Comparison of ENCODE assay signal across 8 cellular contexts in the genomic region with DNA sequence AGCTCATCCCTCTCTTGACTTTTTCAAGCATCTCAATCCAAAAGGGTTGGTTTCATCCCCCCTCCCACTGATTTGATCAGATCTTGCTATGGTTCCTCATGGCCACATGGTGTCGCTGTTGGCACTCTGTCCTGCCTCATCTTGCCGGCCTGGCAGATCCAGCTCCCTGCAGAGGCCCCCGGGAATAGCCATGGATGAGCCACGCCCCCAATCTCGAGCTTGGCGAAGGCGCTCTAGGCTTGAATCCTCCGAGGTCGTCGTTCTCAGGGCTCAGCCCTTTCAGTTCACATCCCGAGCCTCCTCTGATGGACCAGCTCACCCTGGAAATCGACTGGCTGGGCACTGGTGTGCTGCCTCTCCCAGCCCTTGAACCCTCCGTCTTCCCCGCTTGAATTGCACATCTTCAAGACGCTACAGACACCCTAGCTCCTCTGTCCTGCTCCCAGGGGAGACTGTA.
DNase-seq lines count a peak whose midpoint lies in the region; ATAC-seq and TF ChIP-seq lines count a peak whose summit lies in the region.

No MANE protein-coding gene starts in this region.

- POLR2A ChIA-PET in AG04450 (lab: Yijun Ruan, JAX), result no interaction called here

- no peaks in the 10 kb centered on the region for H3K27me3 ChIP-seq in AG04450 (ENCODE audit: control insufficient read depth, insufficient read depth, low read length)

- no peaks in the 10 kb centered on the region for H3K36me3 Mint-ChIP-seq in memory B cell

- H3K27ac ChIP-seq in AG04450 (ENCODE audit: low read depth, low read length), result no peak overlapping the region
- no peak overlapping the region for H3K27ac ChIP-seq in substantia nigra (ENCODE audit: low read depth, low read length, poor library complexity, severe bottlenecking)

- no peak overlapping the region for H3K27ac Mint-ChIP-seq in memory B cell

- no peaks in the 10 kb centered on the region for H3K9me3 Mint-ChIP-seq in memory B cell

- TF ChIP-seq CTCF in AG04450 (IDR thresholded peaks at IDR 0.05; ENCODE audit: low read depth, low read length), result peak; percentile 34
- TF ChIP-seq CTCF in GM12875 (IDR thresholded peaks at IDR 0.05; ENCODE audit: borderline replicate concordance, insufficient read depth, low read depth, low read length), result peak; percentile 80
- TF ChIP-seq CTCF in epithelial cell of esophagus (IDR thresholded peaks at IDR 0.05; ENCODE audit: insufficient read depth, low read depth, low read length, missing control alignments), result peak; percentile 42

- H3K4me3 ChIP-seq in AG04450 (ENCODE audit: low read depth, low read length) (no peak overlapping the region), GM12875 (ENCODE audit: low read depth, low read length) (no peak overlapping the region), epithelial cell of esophagus (ENCODE audit: low read length) (no peak overlapping the region)

- peaks cover 2% of the 10 kb centered on the region for H3K4me1 Mint-ChIP-seq in memory B cell

- H3K27me3 Mint-ChIP-seq in memory B cell, result peaks cover 6% of the 10 kb centered on the region

- peaks cover 13% of the 10 kb centered on the region for H3K9me3 ChIP-seq in AG04450 (ENCODE audit: control insufficient read depth, insufficient read depth, low read length)

- ATAC-seq in memory B cell (ENCODE audit: low read depth) (no peak), HG02840 (IDR thresholded peaks at IDR 0.05; ENCODE audit: low FRiP score, unreplicated experiment) (no peak)

- DNase-seq in AG04450 (ENCODE audit: low read depth, low spot score), result no peak
- peak; percentile 76 for DNase-seq in NCI-H1105 treated with DMSO at 0.1 percent for 48 hours (lab: John Stamatoyannopoulos, UW)
- peak; percentile 10 for DNase-seq in SKM-1 (lab: John Stamatoyannopoulos, UW; ENCODE audit: unreplicated experiment)
- DNase-seq in epithelial cell of esophagus (ENCODE audit: low read depth), result peak; percentile 11
- DNase-seq in memory B cell (ENCODE audit: low spot score in 2 of 2), result peak; percentile 12 to 20
- DNase-seq in substantia nigra (lab: John Stamatoyannopoulos, UW), result peak in 45 of 49 donors; percentile 1 to 81 (median 39)

- no peak overlapping the region for H3K4me3 Mint-ChIP-seq in memory B cell

- CTCF ChIA-PET in AG04450 (lab: Charles Lee), result no interaction called here
